Comparison of ENCODE assay signal across 9 cellular contexts in genomic region chr17:79023886-79024771, GRCh38. TPM values are rescaled to one million over a fixed set of nuclear protein-coding genes. Genes with fewer than 3 reads are reported as not detected.
DNase-seq lines count a peak whose midpoint lies in the region; ATAC-seq and TF ChIP-seq lines count a peak whose summit lies in the region.
"Had no signal": no experiment of that assay in that cellular context is flagged by ENCODE, and none has a peak within 500 bp of the region (broad histone marks: within the 10 kb centered on the region; RNA-seq: fewer than 3 reads in every experiment).

A gene with protein sequence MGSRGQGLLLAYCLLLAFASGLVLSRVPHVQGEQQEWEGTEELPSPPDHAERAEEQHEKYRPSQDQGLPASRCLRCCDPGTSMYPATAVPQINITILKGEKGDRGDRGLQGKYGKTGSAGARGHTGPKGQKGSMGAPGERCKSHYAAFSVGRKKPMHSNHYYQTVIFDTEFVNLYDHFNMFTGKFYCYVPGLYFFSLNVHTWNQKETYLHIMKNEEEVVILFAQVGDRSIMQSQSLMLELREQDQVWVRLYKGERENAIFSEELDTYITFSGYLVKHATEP (plus strand): TSS chr17:79024169. CDS start chr17:79043969, 19,800 bp downstream.

- intact Hi-C loops in colonic mucosa (cut with DNase I) = no loop called here
- intact Hi-C loops in right lobe of liver (cut with DNase I) = no loop called here
- intact Hi-C loops in stomach (cut with DNase I; ENCODE audit: low total_unique reads) = no loop called here

- H3K9me3 ChIP-seq in colonic mucosa = no peaks in the 10 kb centered on the region
- no peaks in the 10 kb centered on the region for H3K9me3 ChIP-seq in right lobe of liver
- H3K9me3 ChIP-seq in stomach = no peaks in the 10 kb centered on the region

- H3K9ac ChIP-seq in colonic mucosa (ENCODE audit: low read depth in 2 of 2, low read length in 2 of 2) = peak within 1 kb of the TSS; percentile 68 to 76

- TF ChIP-seq EP300 in stomach (IDR thresholded peaks at IDR 0.05) = no peak

- H3K27me3 ChIP-seq in colonic mucosa = no peaks in the 10 kb centered on the region
- H3K27me3 ChIP-seq in right lobe of liver = no peaks in the 10 kb centered on the region
- peaks cover 0 to 61% (median 20%) of the 10 kb centered on the region in 3 donors for H3K27me3 ChIP-seq in stomach

- H3K4me1 ChIP-seq in colonic mucosa = peaks cover 49% of the 10 kb centered on the region
- H3K4me1 ChIP-seq in right lobe of liver = peaks cover 0 to 11% (median 1%) of the 10 kb centered on the region in 4 donors
- H3K4me1 ChIP-seq in stomach = peaks cover 83 to 100% (median 87%) of the 10 kb centered on the region in 4 donors

- peak within 1 kb of the TSS; percentile 27 for H3K27ac ChIP-seq in colonic mucosa
- H3K27ac ChIP-seq in right lobe of liver = peak within 1 kb of the TSS; percentile 62 to 82 (median 76)
- H3K27ac ChIP-seq in stomach = peak within 1 kb of the TSS; percentile 14 to 80 (median 75)
- H3K27ac ChIP-seq: C4-2B had no signal

- H3K36me3 ChIP-seq in colonic mucosa (no peaks in the 10 kb centered on the region), right lobe of liver (no peaks in the 10 kb centered on the region), stomach (no peaks in the 10 kb centered on the region)

- TF ChIP-seq POLR2A in right lobe of liver (IDR thresholded peaks at IDR 0.05) (peak; percentile 32), stomach (IDR thresholded peaks at IDR 0.05) (no peak)

- WGBS in right lobe of liver (ENCODE audit: insufficient coverage, low coverage, low lambda C conversion rate, missing lambda C conversion rate) = 1% methylated on average over 15 of the region's 77 CpGs
- WGBS in stomach, 5 donors = 1 to 4% (median 2%) methylated on average over 47 to 77 of the region's 77 CpGs

- DNase-seq in NCI-H1105 treated with DMSO at 0.1 percent for 48 hours (lab: John Stamatoyannopoulos, UW) (peak; percentile 39), NCI-H1105 (lab: John Stamatoyannopoulos, UW) (no peak), colonic mucosa (peak; percentile 73), right lobe of liver (peak in 2 of 3 donors; percentile 40 to 53), stomach (peak; percentile 49)

- ATAC-seq in SK-N-SH treated with all-trans-retinoic acid at 6 μM for 48 hours (peak; percentile 43), right lobe of liver (peak; percentile 4 to 31 (median 11)), HG03565 (IDR thresholded peaks at IDR 0.05; ENCODE audit: unreplicated experiment) (no peak), HG03520 (IDR thresholded peaks at IDR 0.05; ENCODE audit: unreplicated experiment) (no peak)

- TF ChIP-seq CTCF in colonic mucosa (IDR thresholded peaks at IDR 0.05) = peak; percentile 35
- TF ChIP-seq CTCF in right lobe of liver (IDR thresholded peaks at IDR 0.05) = peak in 3 of 4 donors; percentile 5 to 51 (median 11)
- peak in 3 of 7 experiments; percentile 48 to 58 (median 53) for TF ChIP-seq CTCF in stomach (IDR thresholded peaks at IDR 0.05)

- H3K4me3 ChIP-seq in colonic mucosa (peak within 1 kb of the TSS; percentile 62), right lobe of liver (peak within 1 kb of the TSS; percentile 42 to 51 (median 47)), stomach (peak within 1 kb of the TSS; percentile 49 to 65 (median 60))

TF ChIP-seq in SK-N-SH treated with all-trans-retinoic acid at 6 μM for 48 hours, 23 proteins besides CTCF, POLR2A, EP300 and RAD21 (continues in another document):
- TF ChIP-seq TCF4 (CRISPR knock-in tag; IDR thresholded peaks at IDR 0.05; ENCODE audit: borderline replicate concordance) (no peak), TSHZ2 (CRISPR knock-in tag; IDR thresholded peaks at IDR 0.05) (no peak), BACH2 (CRISPR knock-in tag; IDR thresholded peaks at IDR 0.05; ENCODE audit: borderline replicate concordance) (no peak), TOX (CRISPR knock-in tag; IDR thresholded peaks at IDR 0.05; ENCODE audit: borderline replicate concordance) (no peak), POU6F1 (CRISPR knock-in tag; IDR thresholded peaks at IDR 0.05; ENCODE audit: borderline replicate concordance, low read depth) (no peak), ZNF565 (CRISPR knock-in tag; conservative IDR thresholded peaks at IDR 0.05; ENCODE audit: low read depth) (no peak), ZC3H10 (CRISPR knock-in tag; IDR thresholded peaks at IDR 0.05) (no peak), SNAI2 (CRISPR knock-in tag; IDR thresholded peaks at IDR 0.05) (no peak; the same call in 1 of the 2 replicates), ZNF70 (CRISPR knock-in tag; IDR thresholded peaks at IDR 0.05) (no peak), OSR1 (CRISPR knock-in tag; IDR thresholded peaks at IDR 0.05) (no peak), ZNF8 (CRISPR knock-in tag; IDR thresholded peaks at IDR 0.05) (no peak), ISL1 (CRISPR knock-in tag; IDR thresholded peaks at IDR 0.05) (no peak), PPARA (CRISPR knock-in tag; IDR thresholded peaks at IDR 0.05; ENCODE audit: borderline replicate concordance) (no peak), RARB (CRISPR knock-in tag; IDR thresholded peaks at IDR 0.05) (no peak), ZFP30 (CRISPR knock-in tag; IDR thresholded peaks at IDR 0.05) (no peak), CSDC2 (CRISPR knock-in tag; IDR thresholded peaks at IDR 0.05) (0 out of 2 replicates have a peak, but pooled peaks have one; percentile 28), PATZ1 (CRISPR knock-in tag; IDR thresholded peaks at IDR 0.05; ENCODE audit: borderline replicate concordance) (peak; percentile 62)
- TF ChIP-seq, protein P1, sequence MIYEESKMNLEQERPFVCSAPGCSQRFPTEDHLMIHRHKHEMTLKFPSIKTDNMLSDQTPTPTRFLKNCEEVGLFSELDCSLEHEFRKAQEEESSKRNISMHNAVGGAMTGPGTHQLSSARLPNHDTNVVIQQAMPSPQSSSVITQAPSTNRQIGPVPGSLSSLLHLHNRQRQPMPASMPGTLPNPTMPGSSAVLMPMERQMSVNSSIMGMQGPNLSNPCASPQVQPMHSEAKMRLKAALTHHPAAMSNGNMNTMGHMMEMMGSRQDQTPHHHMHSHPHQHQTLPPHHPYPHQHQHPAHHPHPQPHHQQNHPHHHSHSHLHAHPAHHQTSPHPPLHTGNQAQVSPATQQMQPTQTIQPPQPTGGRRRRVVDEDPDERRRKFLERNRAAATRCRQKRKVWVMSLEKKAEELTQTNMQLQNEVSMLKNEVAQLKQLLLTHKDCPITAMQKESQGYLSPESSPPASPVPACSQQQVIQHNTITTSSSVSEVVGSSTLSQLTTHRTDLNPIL (CRISPR knock-in tag; IDR thresholded peaks at IDR 0.05; ENCODE audit: low read depth) = no peak

RNA-seq across cellular contexts. Expression of the gene that starts here (rescaled TPM):
- 10 to 100 TPM; 10.4 to 12.1 TPM for total RNA-seq in colonic mucosa
- total RNA-seq in right lobe of liver = 10 to 100 TPM in 5 of 6 experiments, 1 to 10 TPM in 1; 9.8 to 40.2 (median 26.2) TPM
- 10 to 100 TPM in 3 of 5 donors, 1 to 10 TPM in 2; 6.4 to 20.3 (median 10.1) TPM for total RNA-seq in stomach
- 10 to 100 TPM in 2 of 3 donors, 1 to 10 TPM in 1; 2.9 to 18.2 (median 15.3) TPM for polyA plus RNA-seq in stomach

Comparison
In these comparisons a context has a peak if more than half of its experiments do, and no peak if none do; other contexts are left out.
1. ATAC-seq: peak in SK-N-SH treated with all-trans-retinoic acid at 6 μM for 48 hours (single experiment) and right lobe of liver (4 of 4); none in HG03565 (single experiment) and HG03520 (single experiment).
2. Peak in every context shown above with its lines, with median percentiles within 50 percentile points of each other: H3K27ac ChIP-seq and H3K4me3 ChIP-seq.